ENCODE assay signal across 26 cellular contexts in the genomic region with DNA sequence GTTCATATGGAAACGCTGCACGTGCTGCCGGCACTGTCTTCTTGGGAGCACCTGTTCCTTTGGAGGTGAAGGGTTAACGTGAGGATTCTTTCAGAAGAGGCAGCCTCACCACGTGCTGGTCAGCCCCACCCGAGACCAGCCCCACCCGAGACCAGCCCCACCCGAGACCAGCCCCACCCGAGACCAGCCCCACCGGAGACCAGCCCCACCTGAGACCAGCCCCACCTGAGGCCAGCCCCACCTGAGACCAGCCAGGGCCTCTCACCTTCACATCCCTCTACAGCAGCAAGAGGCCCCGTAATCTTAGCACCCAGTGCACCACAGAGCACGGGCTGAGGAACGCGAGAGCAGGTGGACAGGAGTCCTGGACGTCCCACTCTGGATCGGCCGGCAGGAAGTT.
"Had no signal": no experiment of that assay in that cellular context is flagged by ENCODE, and none has a peak within 500 bp of the region (broad histone marks: within the 10 kb centered on the region; RNA-seq: fewer than 3 reads in every experiment).

No MANE protein-coding gene starts in this region.

- H3K36me3 ChIP-seq: suprapubic skin, thyroid gland, tibial nerve, transverse colon, upper lobe of right lung, uterus, vagina had no signal

- H3K27ac ChIP-seq: stomach, suprapubic skin, testis, thyroid gland, transverse colon, upper lobe of right lung, uterus, vagina had no signal

- H3K9me3 ChIP-seq: stomach, suprapubic skin, testis, thoracic aorta, thyroid gland, tibial nerve, transverse colon, upper lobe of right lung, uterus, vagina had no signal

- H3K27me3 ChIP-seq: testis, thyroid gland, tibial nerve, transverse colon, uterus, vagina had no signal

- H3K4me1 ChIP-seq: suprapubic skin, testis, thyroid gland, transverse colon, upper lobe of right lung, uterus, vagina had no signal

- FAIRE-seq: urothelium cell line had no signal

- DNase-seq: stimulated activated CD4-positive, alpha-beta T cell treated with anti-CD3 and anti-CD28 coated beads, Interleukin-2, amount 100 ng/mL, for 24 hours; stimulated activated CD4-positive, alpha-beta T cell treated with anti-CD3 and anti-CD28 coated beads, Interleukin-2, amount 100 ng/mL, for 48 hours; stimulated activated CD4-positive, alpha-beta T cell treated with anti-CD3 and anti-CD28 coated beads, Interleukin-4, amount 100 ng/mL, for 1 hour; stimulated activated CD4-positive, alpha-beta T cell treated with anti-CD3 and anti-CD28 coated beads, Interleukin-4, amount 100 ng/mL, for 24 hours; stimulated activated CD4-positive, alpha-beta T cell treated with anti-CD3 and anti-CD28 coated beads, Interleukin-4, amount 100 ng/mL, for 4 hours; stimulated activated CD8-positive, alpha-beta memory T cell treated with anti-CD3 and anti-CD28 coated beads, Interleukin-4, amount 100 ng/mL, for 48 hours; stimulated activated naive B cell treated with anti-CD40 and anti-IgM and Interleukin-4, amounts not matched to agents 10 μg/mL and 1 μg/mL and 100 μg/mL, for 72 hours; stimulated activated naive CD4-positive, alpha-beta T cell; stimulated activated naive CD4-positive, alpha-beta T cell treated with Interleukin-2 at 50 U/mL for 16 hours; stimulated activated naive CD8-positive, alpha-beta T cell treated with anti-CD3 and anti-CD28 coated beads, Interleukin-15, amount 100 ng/mL, for 72 hours; stimulated activated naive CD8-positive, alpha-beta T cell treated with anti-CD3 and anti-CD28 coated beads, Interleukin-15, Interleukin-2, amounts not matched to agents 100 U/mL and 50 U/mL, for 24 hours; stomach; substantia nigra; testis; thyroid gland; transverse colon; trophoblast cell; upper lobe of right lung; uterus had no signal

- ATAC-seq: stimulated activated effector memory CD8-positive, alpha-beta T cell treated with anti-CD3 and anti-CD28 coated beads, Interleukin-12 subunit alpha, Interleukin-12 subunit beta, amount 100 ng/mL, for 72 hours; stimulated activated memory B cell treated with anti-CD40 and anti-IgM and Interleukin-4, amounts not matched to agents 10 μg/mL and 1 μg/mL and 100 μg/mL, for 72 hours; stimulated activated naive B cell treated with anti-CD40 and anti-IgM and Interleukin-4, amounts not matched to agents 10 μg/mL and 1 μg/mL and 100 μg/mL, for 72 hours; stimulated activated naive CD8-positive, alpha-beta T cell treated with anti-CD3 and anti-CD28 coated beads, Interleukin-15, amount 100 ng/mL, for 72 hours; stimulated activated naive CD8-positive, alpha-beta T cell treated with anti-CD3 and anti-CD28 coated beads, Interleukin-15, Interleukin-2, amounts not matched to agents 100 U/mL and 50 U/mL, for 24 hours; upper lobe of right lung had no signal

- H3K4me3 ChIP-seq: stomach, suprapubic skin, testis, thoracic aorta, thyroid gland, tibial nerve, transverse colon, upper lobe of right lung, uterus, vagina had no signal
